8 cellular contexts compared by ENCODE assay signal in genomic region chr12:114662512-114663177, GRCh38. TPM values are rescaled to one million over a fixed set of nuclear protein-coding genes. Genes with fewer than 3 reads are reported as not detected.
DNase-seq lines count a peak whose midpoint lies in the region; ATAC-seq, FAIRE-seq and TF ChIP-seq lines count a peak whose summit lies in the region.

No MANE protein-coding gene starts in this region.

- H3K9me1 ChIP-seq in endothelial cell of umbilical vein (replicated peaks; ENCODE audit: control insufficient read depth, extremely low read depth, insufficient read depth, low read length), result no peaks in the 10 kb centered on the region

- H3K27ac ChIP-seq in AG04450 (ENCODE audit: low read depth, low read length) (no peak overlapping the region), endothelial cell of umbilical vein (ENCODE audit: insufficient read depth, low read depth, low read length) (no peak overlapping the region)

- POLR2A ChIA-PET in AG04450 (lab: Yijun Ruan, JAX) (interaction anchor here (1.0 kb wide), 2 partner anchors 22 to 1255 kb away, joined by 3 read pairs; partner anchors contain the start of gene TBX3), endothelial cell of umbilical vein (lab: Charles Lee) (no interaction called here)

- H4K20me1 ChIP-seq in endothelial cell of umbilical vein (replicated peaks; ENCODE audit: control insufficient read depth, extremely low read depth, insufficient read depth, low read length), result no peaks in the 10 kb centered on the region

- dilution Hi-C loops in endothelial cell of umbilical vein (cut with MboI; ENCODE audit: extremely low pct_ligation_motif_present, low sequenced_read_pairs), result no loop called here

- no peak overlapping the region for H2AFZ ChIP-seq in endothelial cell of umbilical vein (ENCODE audit: low read depth, low read length)

- H3K4me1 Mint-ChIP-seq in stimulated activated effector memory CD8-positive, alpha-beta T cell treated with anti-CD3 and anti-CD28 coated beads, Interleukin-12 subunit alpha, Interleukin-12 subunit beta, amount 100 ng/mL, for 72 hours, result peaks cover 7% of the 10 kb centered on the region

- no peak overlapping the region for H3K27ac Mint-ChIP-seq in stimulated activated effector memory CD8-positive, alpha-beta T cell treated with anti-CD3 and anti-CD28 coated beads, Interleukin-12 subunit alpha, Interleukin-12 subunit beta, amount 100 ng/mL, for 72 hours

- CTCF ChIA-PET in AG04450 (lab: Charles Lee) (interaction anchor here (0.6 to 6.6 kb wide), 29 partner anchors 8 to 1315 kb away, joined by 3 to 75 read pairs (median 3); partner anchors contain the start of gene TBX3), endothelial cell of umbilical vein (lab: Charles Lee) (interaction anchor here (0.6 to 3.4 kb wide), 13 partner anchors 8 to 1284 kb away, joined by 3 to 113 read pairs (median 5); no protein-coding TSS in a partner anchor)

- H3K9me3 ChIP-seq in AG04450 (ENCODE audit: control insufficient read depth, insufficient read depth, low read length) (peaks cover 16% of the 10 kb centered on the region; the same call in 1 of the 2 replicates), endothelial cell of umbilical vein (replicated peaks; ENCODE audit: control insufficient read depth, insufficient read depth, low read length) (no peaks in the 10 kb centered on the region)

- no TSS peak for BruUV-seq in endothelial cell of umbilical vein (replicated peaks; lab: Mats Ljungman, UMichigan)

- H3K79me2 ChIP-seq in endothelial cell of umbilical vein (ENCODE audit: control insufficient read depth, insufficient read depth, low read length), result no peaks in the 10 kb centered on the region

- H3K36me3 Mint-ChIP-seq in stimulated activated effector memory CD8-positive, alpha-beta T cell treated with anti-CD3 and anti-CD28 coated beads, Interleukin-12 subunit alpha, Interleukin-12 subunit beta, amount 100 ng/mL, for 72 hours, result no peaks in the 10 kb centered on the region

- DNase-seq in AG04450 (ENCODE audit: low read depth, low spot score), result no peak
- peak; percentile 64 for DNase-seq in NCI-H748 treated with DMSO at 0.1 percent for 48 hours (lab: John Stamatoyannopoulos, UW)
- peak in 2 of 3 experiments; percentile 29 to 42 for DNase-seq in activated CD8-positive, alpha-beta memory T cell treated with anti-CD3 and anti-CD28 coated beads for 48 hours (ENCODE audit: low read depth in 2 of 3, low spot score in 2 of 3)
- DNase-seq in endothelial cell of umbilical vein (ENCODE audit: low read depth, low spot score), result peak; percentile 82
- peak; percentile 65 for DNase-seq in myocyte (ENCODE audit: low read depth)
- peak; percentile 41 to 72 for DNase-seq in stimulated activated effector memory CD8-positive, alpha-beta T cell treated with anti-CD3 and anti-CD28 coated beads, Interleukin-12 subunit alpha, Interleukin-12 subunit beta, amount 100 ng/mL, for 72 hours (ENCODE audit: low spot score in 2 of 2)

- H3K9me3 Mint-ChIP-seq in stimulated activated effector memory CD8-positive, alpha-beta T cell treated with anti-CD3 and anti-CD28 coated beads, Interleukin-12 subunit alpha, Interleukin-12 subunit beta, amount 100 ng/mL, for 72 hours, result no peaks in the 10 kb centered on the region

- no peak for TF ChIP-seq POLR2A in endothelial cell of umbilical vein (IDR thresholded peaks at IDR 0.05; ENCODE audit: low read depth, low read length)

- no peaks in the 10 kb centered on the region for H3K36me3 ChIP-seq in endothelial cell of umbilical vein (ENCODE audit: control insufficient read depth in 2 of 2, extremely low read depth in 1 of 2, insufficient read depth in 2 of 2, low read length in 2 of 2)

- no peak overlapping the region for H3K4me3 ChIP-seq in AG04450 (ENCODE audit: low read depth, low read length)
- no peak overlapping the region for H3K4me3 ChIP-seq in endothelial cell of umbilical vein (replicated peaks in 1 of 3; ENCODE audit: insufficient read depth in 1 of 3, low read depth in 1 of 3, low read length in 3 of 3)

- intact Hi-C loops in endothelial cell of umbilical vein (cut with micrococcal nuclease), result loop anchor here (1.0 to 5.0 kb wide), 6 partner anchors 38 to 1285 kb away; no protein-coding TSS in a partner anchor

- FAIRE-seq in endothelial cell of umbilical vein (lab: Jason Lieb, UNC), result peak; percentile 92

- H3K27me3 ChIP-seq in AG04450 (ENCODE audit: control insufficient read depth, insufficient read depth, low read length), result no peaks in the 10 kb centered on the region
- H3K27me3 ChIP-seq in endothelial cell of umbilical vein (ENCODE audit: control insufficient read depth in 2 of 2, insufficient read depth in 2 of 2, low read length in 2 of 2), result peaks cover 42 to 44% of the 10 kb centered on the region in 2 experiments

- H3K4me3 Mint-ChIP-seq in stimulated activated effector memory CD8-positive, alpha-beta T cell treated with anti-CD3 and anti-CD28 coated beads, Interleukin-12 subunit alpha, Interleukin-12 subunit beta, amount 100 ng/mL, for 72 hours, result no peak overlapping the region

- H3K4me1 ChIP-seq in endothelial cell of umbilical vein (ENCODE audit: control insufficient read depth, extremely low read depth, insufficient read depth, low read length), result no peaks in the 10 kb centered on the region

- H3K9ac ChIP-seq in endothelial cell of umbilical vein (replicated peaks; ENCODE audit: extremely low read depth, insufficient read depth, low read length), result no peak overlapping the region

- ATAC-seq in GM21381 (IDR thresholded peaks at IDR 0.05; ENCODE audit: unreplicated experiment), result peak; percentile 58
- no peak for ATAC-seq in stimulated activated effector memory CD8-positive, alpha-beta T cell treated with anti-CD3 and anti-CD28 coated beads, Interleukin-12 subunit alpha, Interleukin-12 subunit beta, amount 100 ng/mL, for 72 hours
- no peak for ATAC-seq in HG02610 (IDR thresholded peaks at IDR 0.05; ENCODE audit: unreplicated experiment)

- no peak overlapping the region for H3K4me2 ChIP-seq in endothelial cell of umbilical vein (ENCODE audit: insufficient read depth, low read length)

- peak; percentile 94 for TF ChIP-seq CTCF in AG04450 (IDR thresholded peaks at IDR 0.05; ENCODE audit: low read depth, low read length)
- peak; percentile 77 to 89 for TF ChIP-seq CTCF in endothelial cell of umbilical vein (IDR thresholded peaks at IDR 0.05; ENCODE audit: extremely low read depth in 1 of 2, insufficient read depth in 1 of 2, low read depth in 1 of 2, low read length in 2 of 2)

TF ChIP-seq in endothelial cell of umbilical vein, 7 proteins besides CTCF, POLR2A, EP300 and RAD21:
- TF ChIP-seq EZH2 (IDR thresholded peaks at IDR 0.05; ENCODE audit: borderline replicate concordance, low read depth, low read length, severe bottlenecking) (no peak), GATA2 (IDR thresholded peaks at IDR 0.05; ENCODE audit: insufficient read depth, insufficient read length, low read depth, low read length) (no peak), JUN (IDR thresholded peaks at IDR 0.05; ENCODE audit: borderline replicate concordance, insufficient read depth, insufficient read length, low read depth) (peak; percentile 24), POLR2AphosphoS5 (IDR thresholded peaks at IDR 0.05; ENCODE audit: insufficient read depth, low read depth, low read length) (no peak), MYC (IDR thresholded peaks at IDR 0.05; ENCODE audit: low read depth, low read length) (no peak), MAX (IDR thresholded peaks at IDR 0.05; ENCODE audit: insufficient read depth, insufficient read length) (no peak), FOS (IDR thresholded peaks at IDR 0.05; ENCODE audit: borderline replicate concordance, insufficient read depth, low read length) (peak; percentile 54)

RNA-seq across cellular contexts. Expression of gene TBX3, which starts 21.3 kb away (rescaled TPM):
- polyA plus RNA-seq in AG04450 (2011; rRNA removed) (42.2 and 54.8 TPM in 2 replicates), endothelial cell of umbilical vein (0.43 and 0.52 TPM in 2 replicates)
- 73.0 and 74.6 TPM in 2 replicates for polyA minus RNA-seq in AG04450 (2011; rRNA and poly(A)+ RNA removed)
- total RNA-seq in endothelial cell of umbilical vein (1.1 and 2.0 TPM in 2 replicates), myocyte (7.0 and 8.8 TPM in 2 replicates)
- 0.10 and 0.30 TPM in 2 replicates for polyA plus RNA-seq in endothelial cell of umbilical vein (2011; cell fraction: cytosol; rRNA removed)
- 1.1 and 1.2 TPM in 2 replicates for polyA plus RNA-seq in endothelial cell of umbilical vein (2011; cell fraction: nucleus; rRNA removed)
- 0.11 and 0.14 TPM in 2 replicates for polyA plus RNA-seq in endothelial cell of umbilical vein (2012)
- 0.36 and 0.68 TPM in 2 replicates for polyA minus RNA-seq in endothelial cell of umbilical vein
- polyA minus RNA-seq in endothelial cell of umbilical vein (2011; cell fraction: cytosol; rRNA and poly(A)+ RNA removed), result 49.4 TPM
- 0.77 and 1.5 TPM in 2 replicates for polyA minus RNA-seq in endothelial cell of umbilical vein (2011; cell fraction: nucleus; rRNA and poly(A)+ RNA removed)
- polyA plus RNA-seq in myocyte (2012), result 1.2 TPM
